ENCODE assay signal across 8 cellular contexts in genomic region chr1:154502066-154502741, GRCh38. TPM values are rescaled to one million over a fixed set of nuclear protein-coding genes. Genes with fewer than 3 reads are reported as not detected.
A peak's percentile ranks its signal among the peaks of the same experiment; 100 is the strongest.
DNase-seq lines count a peak whose midpoint lies in the region; ATAC-seq and TF ChIP-seq lines count a peak whose summit lies in the region.

TSS of gene SHE (minus strand) at chr1:154502412. CDS start at chr1:154502026, 386 bp downstream.
A gene with protein sequence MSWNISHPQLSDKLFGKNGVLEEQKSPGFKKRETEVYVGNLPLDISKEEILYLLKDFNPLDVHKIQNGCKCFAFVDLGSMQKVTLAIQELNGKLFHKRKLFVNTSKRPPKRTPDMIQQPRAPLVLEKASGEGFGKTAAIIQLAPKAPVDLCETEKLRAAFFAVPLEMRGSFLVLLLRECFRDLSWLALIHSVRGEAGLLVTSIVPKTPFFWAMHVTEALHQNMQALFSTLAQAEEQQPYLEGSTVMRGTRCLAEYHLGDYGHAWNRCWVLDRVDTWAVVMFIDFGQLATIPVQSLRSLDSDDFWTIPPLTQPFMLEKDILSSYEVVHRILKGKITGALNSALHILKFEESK (plus strand): TSS chr1:154502219. CDS start chr1:154506904, 4,685 bp downstream.

- DNase-seq in CD4-positive, alpha-beta T cell = no peak
- peak; percentile 55 for DNase-seq in WTC11 (ENCODE audit: low spot score)
- DNase-seq in Right ventricle myocardium inferior (ENCODE audit: missing footprints) = peak; percentile 77
- DNase-seq in NCI-H2171 treated with DMSO at 0.1 percent for 48 hours (lab: John Stamatoyannopoulos, UW) = no peak
- DNase-seq in kidney tubule cell (ENCODE audit: low spot score) = no peak
- no peak for DNase-seq in NOMO-1 (lab: John Stamatoyannopoulos, UW; ENCODE audit: unreplicated experiment in 2 of 2)
- DNase-seq in LoVo (ENCODE audit: low spot score) = no peak

- H3K36me3 Mint-ChIP-seq in CD4-positive, alpha-beta T cell (ENCODE audit: low read depth) = no peaks in the 10 kb centered on the region
- H3K36me3 Mint-ChIP-seq in WTC11 = peaks cover 4% of the 10 kb centered on the region

- intact Hi-C loops in CD4-positive, alpha-beta T cell (cut with DNase I, micrococcal nuclease) = no loop called here
- intact Hi-C loops in Right ventricle myocardium inferior (cut with DNase I) = loop anchor here (1.0 kb wide), 1 partner anchor 22 kb away; no protein-coding TSS in a partner anchor

- no peak for TF ChIP-seq CTCF in CD4-positive, alpha-beta T cell (IDR thresholded peaks at IDR 0.05)
- no peak for TF ChIP-seq CTCF in WTC11 (IDR thresholded peaks at IDR 0.05)
- no peak for TF ChIP-seq CTCF in neutrophil (IDR thresholded peaks at IDR 0.05)

- H3K27me3 ChIP-seq in CD4-positive, alpha-beta T cell (ENCODE audit: control insufficient read depth, insufficient read depth, low read length) = peaks cover 56% of the 10 kb centered on the region
- H3K27me3 ChIP-seq in neutrophil = peaks cover 99% of the 10 kb centered on the region

- H3K27ac ChIP-seq in CD4-positive, alpha-beta T cell (ENCODE audit: low read depth, low read length) = no peak within 1 kb of the TSS
- no peak within 1 kb of the TSS for H3K27ac ChIP-seq in neutrophil

- H3K4me1 Mint-ChIP-seq in CD4-positive, alpha-beta T cell (ENCODE audit: low read depth) = peaks cover 20% of the 10 kb centered on the region
- peaks cover 5% of the 10 kb centered on the region for H3K4me1 Mint-ChIP-seq in WTC11

- H3K4me1 ChIP-seq in neutrophil (ENCODE audit: control insufficient read depth in 1 of 2, insufficient read depth in 1 of 2, low read depth in 1 of 2, low read length in 1 of 2) = peaks cover 17 to 31% of the 10 kb centered on the region in 2 experiments

- peaks cover 69% of the 10 kb centered on the region for H3K27me3 Mint-ChIP-seq in CD4-positive, alpha-beta T cell
- peaks cover 82% of the 10 kb centered on the region for H3K27me3 Mint-ChIP-seq in WTC11 (ENCODE audit: low read depth)

- peak within 1 kb of the TSS; percentile 15 to 45 for H3K4me3 ChIP-seq in neutrophil (ENCODE audit: low read depth in 1 of 2, low read length in 1 of 2)

- CTCF ChIA-PET in CD4-positive, alpha-beta T cell (lab: Charles Lee) = no interaction called here
- CTCF ChIA-PET in WTC11 (lab: Charles Lee) = interaction anchor here (1.7 to 2.9 kb wide), 2 partner anchors 23 to 44 kb away, joined by 10 read pairs; no protein-coding TSS in a partner anchor

- no peak within 1 kb of the TSS for H3K27ac Mint-ChIP-seq in CD4-positive, alpha-beta T cell
- no peak within 1 kb of the TSS for H3K27ac Mint-ChIP-seq in WTC11

- no peaks in the 10 kb centered on the region for H3K36me3 ChIP-seq in neutrophil

- H3K4me3 Mint-ChIP-seq in CD4-positive, alpha-beta T cell = peak within 1 kb of the TSS; percentile 30
- H3K4me3 Mint-ChIP-seq in WTC11 = peak within 1 kb of the TSS; percentile 70

- ATAC-seq in CD4-positive, alpha-beta T cell (ENCODE audit: poor library complexity) = peak; percentile 46
- peak; percentile 65 for ATAC-seq in WTC11
- ATAC-seq in Right ventricle myocardium inferior = peak; percentile 58

- no peaks in the 10 kb centered on the region for H3K9me3 Mint-ChIP-seq in CD4-positive, alpha-beta T cell
- H3K9me3 Mint-ChIP-seq in WTC11 = 0 out of 2 replicates have a peak, but pooled peaks cover 8% of the 10 kb centered on the region

- peaks cover 4% of the 10 kb centered on the region for H3K9me3 ChIP-seq in CD4-positive, alpha-beta T cell (ENCODE audit: control insufficient read depth, low read length)
- H3K9me3 ChIP-seq in neutrophil = peaks cover 5% of the 10 kb centered on the region

- POLR2A ChIA-PET in CD4-positive, alpha-beta T cell (lab: Charles Lee) = no interaction called here
- POLR2A ChIA-PET in WTC11 (lab: Charles Lee) = no interaction called here

TF ChIP-seq in WTC11, 78 proteins besides CTCF, POLR2A, EP300 and RAD21 (continues in another document):
- TF ChIP-seq ZNF219 (CRISPR knock-in tag; IDR thresholded peaks at IDR 0.05; ENCODE audit: borderline replicate concordance) (no peak), ELF4 (CRISPR knock-in tag; IDR thresholded peaks at IDR 0.05; ENCODE audit: low read depth) (no peak), SOX15 (CRISPR knock-in tag; IDR thresholded peaks at IDR 0.05) (no peak), E2F4 (CRISPR knock-in tag; IDR thresholded peaks at IDR 0.05; ENCODE audit: borderline replicate concordance, low read depth) (no peak), IRF2 (CRISPR knock-in tag; IDR thresholded peaks at IDR 0.05; ENCODE audit: borderline replicate concordance, low read depth) (no peak), IRF1 (CRISPR knock-in tag; IDR thresholded peaks at IDR 0.05) (peak; percentile 74; the same call in 1 of the 2 replicates), CREB1 (CRISPR knock-in tag; IDR thresholded peaks at IDR 0.05) (no peak), ZNF232 (CRISPR knock-in tag; IDR thresholded peaks at IDR 0.05) (no peak), HMGXB4 (CRISPR knock-in tag; IDR thresholded peaks at IDR 0.05) (no peak)
- TF ChIP-seq, protein P1, sequence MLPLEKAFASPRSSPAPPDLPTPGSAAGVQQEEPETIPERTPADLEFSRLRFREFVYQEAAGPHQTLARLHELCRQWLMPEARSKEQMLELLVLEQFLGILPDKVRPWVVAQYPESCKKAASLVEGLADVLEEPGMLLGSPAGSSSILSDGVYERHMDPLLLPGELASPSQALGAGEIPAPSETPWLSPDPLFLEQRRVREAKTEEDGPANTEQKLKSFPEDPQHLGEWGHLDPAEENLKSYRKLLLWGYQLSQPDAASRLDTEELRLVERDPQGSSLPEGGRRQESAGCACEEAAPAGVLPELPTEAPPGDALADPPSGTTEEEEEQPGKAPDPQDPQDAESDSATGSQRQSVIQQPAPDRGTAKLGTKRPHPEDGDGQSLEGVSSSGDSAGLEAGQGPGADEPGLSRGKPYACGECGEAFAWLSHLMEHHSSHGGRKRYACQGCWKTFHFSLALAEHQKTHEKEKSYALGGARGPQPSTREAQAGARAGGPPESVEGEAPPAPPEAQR (CRISPR knock-in tag; IDR thresholded peaks at IDR 0.05) = no peak
- TF ChIP-seq, protein P2, sequence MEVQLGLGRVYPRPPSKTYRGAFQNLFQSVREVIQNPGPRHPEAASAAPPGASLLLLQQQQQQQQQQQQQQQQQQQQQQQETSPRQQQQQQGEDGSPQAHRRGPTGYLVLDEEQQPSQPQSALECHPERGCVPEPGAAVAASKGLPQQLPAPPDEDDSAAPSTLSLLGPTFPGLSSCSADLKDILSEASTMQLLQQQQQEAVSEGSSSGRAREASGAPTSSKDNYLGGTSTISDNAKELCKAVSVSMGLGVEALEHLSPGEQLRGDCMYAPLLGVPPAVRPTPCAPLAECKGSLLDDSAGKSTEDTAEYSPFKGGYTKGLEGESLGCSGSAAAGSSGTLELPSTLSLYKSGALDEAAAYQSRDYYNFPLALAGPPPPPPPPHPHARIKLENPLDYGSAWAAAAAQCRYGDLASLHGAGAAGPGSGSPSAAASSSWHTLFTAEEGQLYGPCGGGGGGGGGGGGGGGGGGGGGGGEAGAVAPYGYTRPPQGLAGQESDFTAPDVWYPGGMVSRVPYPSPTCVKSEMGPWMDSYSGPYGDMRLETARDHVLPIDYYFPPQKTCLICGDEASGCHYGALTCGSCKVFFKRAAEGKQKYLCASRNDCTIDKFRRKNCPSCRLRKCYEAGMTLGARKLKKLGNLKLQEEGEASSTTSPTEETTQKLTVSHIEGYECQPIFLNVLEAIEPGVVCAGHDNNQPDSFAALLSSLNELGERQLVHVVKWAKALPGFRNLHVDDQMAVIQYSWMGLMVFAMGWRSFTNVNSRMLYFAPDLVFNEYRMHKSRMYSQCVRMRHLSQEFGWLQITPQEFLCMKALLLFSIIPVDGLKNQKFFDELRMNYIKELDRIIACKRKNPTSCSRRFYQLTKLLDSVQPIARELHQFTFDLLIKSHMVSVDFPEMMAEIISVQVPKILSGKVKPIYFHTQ (CRISPR knock-in tag; IDR thresholded peaks at IDR 0.05) = no peak
- TF ChIP-seq, protein P3, sequence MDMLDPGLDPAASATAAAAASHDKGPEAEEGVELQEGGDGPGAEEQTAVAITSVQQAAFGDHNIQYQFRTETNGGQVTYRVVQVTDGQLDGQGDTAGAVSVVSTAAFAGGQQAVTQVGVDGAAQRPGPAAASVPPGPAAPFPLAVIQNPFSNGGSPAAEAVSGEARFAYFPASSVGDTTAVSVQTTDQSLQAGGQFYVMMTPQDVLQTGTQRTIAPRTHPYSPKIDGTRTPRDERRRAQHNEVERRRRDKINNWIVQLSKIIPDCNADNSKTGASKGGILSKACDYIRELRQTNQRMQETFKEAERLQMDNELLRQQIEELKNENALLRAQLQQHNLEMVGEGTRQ (CRISPR knock-in tag; IDR thresholded peaks at IDR 0.05) = peak; percentile 83

RNA-seq across cellular contexts. Expression of gene SHE, which starts in this region (rescaled TPM):
- not detected for total RNA-seq in CD4-positive, alpha-beta T cell
- total RNA-seq in WTC11 (2021) = 0.73 to 1.1 TPM (median 0.79 TPM) in 3 replicates
- total RNA-seq in Right ventricle myocardium inferior = 11.3 TPM

RNA-seq across cellular contexts. Expression of the second gene that starts in this region (rescaled TPM):
- not detected for total RNA-seq in CD4-positive, alpha-beta T cell
- 0.09 to 0.46 TPM (median 0.25 TPM) in 3 replicates for total RNA-seq in WTC11 (2021)
- 2.2 TPM for total RNA-seq in Right ventricle myocardium inferior

Comparison
In these comparisons a context has a peak if more than half of its experiments do, and no peak if none do; other contexts are left out.
1. Peak in ATAC-seq in CD4-positive, alpha-beta T cell; RNA of the genes that start here not detected or under 1 TPM.
2. DNase-seq: peak in WTC11 (single experiment) and Right ventricle myocardium inferior (single experiment); none in CD4-positive, alpha-beta T cell (0 of 10), NCI-H2171 treated with DMSO at 0.1 percent for 48 hours (single experiment), kidney tubule cell (single experiment), NOMO-1 (0 of 2) and LoVo (single experiment).
3. Peak in every context shown above with its lines, with median percentiles within 50 percentile points of each other: ATAC-seq.